Comparison of ENCODE assay signal across 18 cellular contexts in the genomic region with DNA sequence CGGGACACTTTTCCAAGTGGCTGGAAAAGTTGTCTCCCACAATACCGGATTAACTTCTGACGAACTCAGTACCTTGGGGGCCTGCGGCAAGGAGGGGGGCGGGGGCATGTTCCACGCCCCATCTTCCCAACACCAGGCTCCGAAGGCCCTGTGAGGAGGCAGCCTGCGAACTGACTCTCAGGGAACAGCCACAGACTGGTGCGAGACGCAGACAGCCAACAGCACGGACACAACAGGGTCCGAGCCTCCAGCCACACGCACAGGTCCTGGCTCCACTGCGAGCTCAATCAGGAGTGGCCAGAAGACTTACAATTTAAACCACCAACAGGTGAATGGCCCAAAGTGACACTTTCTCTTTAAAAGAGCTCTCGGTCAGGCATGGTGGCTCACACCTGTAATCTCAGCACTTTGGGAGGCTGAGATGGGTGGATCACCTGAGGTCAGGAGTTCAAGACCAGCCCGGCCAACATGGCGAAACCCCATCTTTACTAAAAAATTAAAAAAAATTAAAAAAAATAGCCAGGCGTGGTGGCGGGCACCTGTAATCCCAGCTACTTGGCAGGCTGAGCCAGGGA. TPM values are rescaled to one million over a fixed set of nuclear protein-coding genes. Genes with fewer than 3 reads are reported as not detected.
DNase-seq lines count a peak whose midpoint lies in the region; FAIRE-seq and TF ChIP-seq lines count a peak whose summit lies in the region.
"Had no signal": no experiment of that assay in that cellular context is flagged by ENCODE, and none has a peak within 500 bp of the region (broad histone marks: within the 10 kb centered on the region; RNA-seq: fewer than 3 reads in every experiment).

No MANE protein-coding gene starts in this region.

- DNase-seq in H7 (peak; percentile 50), RWPE1 (ENCODE audit: low spot score) (no peak), kidney (peak; percentile 57), stomach (peak; percentile 13), NCI-H526 (lab: John Stamatoyannopoulos, UW) (no peak), HAP-1 (ENCODE audit: low spot score in 2 of 2) (no peak), HCEC 1CT (no peak), activated gamma-delta T cell (lab: John Stamatoyannopoulos, UW) (no peak)
- DNase-seq: Calu3, DMS79, Kasumi-1, NCI-H1417, NCI-H1930, NCI-H2171, NCI-H446 treated with DMSO at 0.1 percent for 48 hours, NCI-H748 treated with DMSO at 0.1 percent for 48 hours, PC-3, SW 1271 had no signal

- in situ Hi-C loops in HAP-1 (cut with MboI; ENCODE audit: low sequenced_read_pairs) = no loop called here

- intact Hi-C loops in kidney (cut with DNase I) (no loop called here), stomach (cut with DNase I; ENCODE audit: low total_unique reads) (loop anchor here (5.0 kb wide), 1 partner anchor 37 kb away; a partner anchor contains a TSS)

- 89 to 92% (median 91%) methylated on average over 12 to 19 of the region's 19 CpGs for WGBS in stomach, 5 donors

- POLR2A ChIA-PET in RWPE1 (lab: Yijun Ruan, JAX; ENCODE audit: low non-redundant PET) = no interaction called here

- peak overlapping the region in 1 of 2 donors; percentile 26 for H3K9ac ChIP-seq in kidney (ENCODE audit: low read length in 2 of 2)

- no peak overlapping the region for H3K4me3 ChIP-seq in H7 (ENCODE audit: insufficient read depth, low read depth, low read length)
- no peak overlapping the region for H3K4me3 ChIP-seq in kidney (ENCODE audit: low read length in 2 of 2)
- H3K4me3 ChIP-seq in stomach = no peak overlapping the region
- no peak overlapping the region for H3K4me3 ChIP-seq in HAP-1

- no peaks in the 10 kb centered on the region for H3K36me3 ChIP-seq in H7 (replicated peaks; ENCODE audit: control insufficient read depth, insufficient read depth, low read length)
- H3K36me3 ChIP-seq in kidney (ENCODE audit: control insufficient read depth in 1 of 2, insufficient read depth in 2 of 2, low read length in 2 of 2) = peaks cover 0 to 3% of the 10 kb centered on the region in 2 donors
- no peaks in the 10 kb centered on the region for H3K36me3 ChIP-seq in stomach
- H3K36me3 ChIP-seq in HAP-1 (replicated peaks) = no peaks in the 10 kb centered on the region; the same call in 1 of the 2 replicates

- H3K4me1 ChIP-seq in kidney (ENCODE audit: control insufficient read depth in 1 of 2, insufficient read depth in 1 of 2, low read depth in 1 of 2, low read length in 2 of 2) (peaks cover 9 to 45% of the 10 kb centered on the region in 2 donors), stomach (peaks cover 48 to 83% (median 78%) of the 10 kb centered on the region in 4 donors), HAP-1 (peaks cover 2% of the 10 kb centered on the region; the same call in 1 of the 2 replicates)

- TF ChIP-seq POLR2A in stomach (IDR thresholded peaks at IDR 0.05) = no peak

- H3K27ac ChIP-seq in RWPE1 = peak overlapping the region; percentile 96
- no peak overlapping the region for H3K27ac ChIP-seq in kidney (ENCODE audit: low read depth in 2 of 2, low read length in 2 of 2)
- no peak overlapping the region for H3K27ac ChIP-seq in stomach

- H3K27me3 ChIP-seq in H7 (ENCODE audit: control insufficient read depth, insufficient read depth, low read length) = no peaks in the 10 kb centered on the region
- no peaks in the 10 kb centered on the region for H3K27me3 ChIP-seq in stomach
- H3K27me3 ChIP-seq in HAP-1 (ENCODE audit: low read depth) = no peaks in the 10 kb centered on the region

- TF ChIP-seq CTCF in RWPE1 (conservative IDR thresholded peaks at IDR 0.05; ENCODE audit: low read depth) (no peak), kidney (IDR thresholded peaks at IDR 0.05; ENCODE audit: borderline replicate concordance, extremely low read depth, insufficient read depth) (no peak), stomach (IDR thresholded peaks at IDR 0.05) (no peak)

- no peak for TF ChIP-seq EP300 in stomach (IDR thresholded peaks at IDR 0.05)

- H3K9me3 ChIP-seq in kidney (ENCODE audit: control insufficient read depth in 1 of 2, low read length in 2 of 2) (no peaks in the 10 kb centered on the region), stomach (no peaks in the 10 kb centered on the region), HAP-1 (no peaks in the 10 kb centered on the region)

- CTCF ChIA-PET in RWPE1 (lab: Yijun Ruan, JAX) = interaction anchor here (0.7 to 1.0 kb wide), 3 partner anchors 38 to 281 kb away, joined by 3 to 4 read pairs (median 3); no protein-coding TSS in a partner anchor

- FAIRE-seq in kidney (lab: Jason Lieb, UNC) = no peak

RNA-seq across cellular contexts. Expression of a gene that starts 3.9 kb away (rescaled TPM):
- total RNA-seq in H7 (2014; rRNA removed; shearing (Covaris generic)) = 9.4 and 14.7 TPM in 2 replicates
- 46.2 TPM for total RNA-seq in kidney
- 7.7 TPM for polyA plus RNA-seq in kidney (ENCODE audit: insufficient read depth, low read depth, low replicate concordance)
- 10 to 100 TPM; 14.5 to 29.0 (median 22.6) TPM for total RNA-seq in stomach
- 1 to 10 TPM; 6.4 to 8.3 (median 7.9) TPM for polyA plus RNA-seq in stomach

RNA-seq across cellular contexts. Expression of a gene that starts 38.7 kb away (rescaled TPM):
- 16.2 and 25.7 TPM in 2 replicates for total RNA-seq in H7 (2014; rRNA removed; shearing (Covaris generic))
- total RNA-seq in kidney (24.4 TPM), stomach (10 to 100 TPM in 1 of 5 donors, 1 to 10 TPM in 3, not detected in 1; 2.4 to 12.0 (median 4.4) TPM)
- polyA plus RNA-seq in kidney (ENCODE audit: insufficient read depth, low read depth, low replicate concordance) (16.5 TPM), stomach (1 to 10 TPM; 4.7 to 9.0 (median 8.2) TPM)

Comparison
In these comparisons a context has a peak if more than half of its experiments do, and no peak if none do; other contexts are left out.
1. DNase-seq: peak in H7 (single experiment), kidney (single experiment) and stomach (single experiment); none in RWPE1 (single experiment), NCI-H526 (0 of 2), HAP-1 (0 of 2), HCEC 1CT (single experiment) and activated gamma-delta T cell (single experiment).